In the genomic region with DNA sequence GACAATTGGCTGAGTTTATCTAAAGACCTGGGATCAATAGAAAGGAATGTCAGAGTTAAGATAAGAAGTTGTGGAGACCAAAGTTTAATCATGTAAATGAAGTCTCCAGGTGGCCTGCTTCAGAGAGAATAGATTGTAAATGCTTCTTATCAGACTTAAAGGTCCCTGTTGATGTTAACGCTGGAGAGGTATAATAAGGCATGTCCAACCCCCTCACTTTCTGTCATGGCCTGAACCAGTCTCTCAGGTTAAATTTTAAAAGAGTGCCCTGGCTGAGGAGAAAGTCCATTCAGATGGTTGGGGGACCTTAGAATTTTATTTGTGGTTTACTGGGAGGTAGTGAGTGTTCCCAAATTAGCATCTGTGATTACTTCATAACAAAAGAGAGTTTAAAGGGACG, we compare ENCODE assay signal across 20 cellular contexts.
DNase-seq lines count a peak whose midpoint lies in the region; ATAC-seq and TF ChIP-seq lines count a peak whose summit lies in the region.
"Had no signal": no experiment of that assay in that cellular context is flagged by ENCODE, and none has a peak within 500 bp of the region (broad histone marks: within the 10 kb centered on the region; RNA-seq: fewer than 3 reads in every experiment).

No MANE protein-coding gene starts in this region.

- H3K4me3 ChIP-seq in NT2/D1 (ENCODE audit: insufficient read length, low read depth), result no peak overlapping the region
- no peak overlapping the region for H3K4me3 ChIP-seq in left ventricle myocardium inferior
- H3K4me3 ChIP-seq: PC-9 had no signal

- ATAC-seq in left colon (peak; percentile 69), GM21737 (IDR thresholded peaks at IDR 0.05; ENCODE audit: unreplicated experiment) (no peak)
- ATAC-seq: HCT116 had no signal

- H3K9me3 ChIP-seq in NT2/D1 (ENCODE audit: insufficient read depth, low read length), result no peaks in the 10 kb centered on the region; the same call in 1 of the 2 replicates
- H3K9me3 ChIP-seq in left ventricle myocardium inferior (replicated peaks), result no peaks in the 10 kb centered on the region

- peaks cover 3% of the 10 kb centered on the region for H3K27me3 Mint-ChIP-seq in nephron (ENCODE audit: low read depth)

- H3K4me1 ChIP-seq in NT2/D1 (ENCODE audit: insufficient read depth, insufficient read length) (peaks cover 3% of the 10 kb centered on the region), left ventricle myocardium inferior (no peaks in the 10 kb centered on the region)

- DNase-seq in NT2/D1 (ENCODE audit: low read depth, low spot score), result peak; percentile 55
- no peak for DNase-seq in left colon
- DNase-seq in GDM1 (lab: John Stamatoyannopoulos, UW), result no peak
- no peak for DNase-seq in left ventricle myocardium inferior
- no peak for DNase-seq in occipital lobe (lab: John Stamatoyannopoulos, UW)
- DNase-seq: DMS 273 treated with DMSO at 0.1 percent for 48 hours, DND-41, GF-D8, NCI-H1417 treated with DMSO at 0.1 percent for 48 hours, NCI-H187 treated with DMSO at 0.1 percent for 48 hours, NCI-H226, NCI-H524, NCI-H82, PC-9, SIG-M5 had no signal

- no peak overlapping the region for H3K27ac ChIP-seq in left ventricle myocardium inferior (replicated peaks)
- H3K27ac ChIP-seq: KMS-11, PC-9, RWPE1 had no signal

- H3K27ac Mint-ChIP-seq in nephron, result peak overlapping the region; percentile 48 to 81 (median 75)

- no peaks in the 10 kb centered on the region for H3K27me3 ChIP-seq in NT2/D1 (ENCODE audit: insufficient read depth, insufficient read length)
- no peaks in the 10 kb centered on the region for H3K27me3 ChIP-seq in left ventricle myocardium inferior (ENCODE audit: low read depth)

- no peak overlapping the region for H3K4me3 Mint-ChIP-seq in nephron

- H3K4me1 Mint-ChIP-seq in nephron, result peaks cover 4% of the 10 kb centered on the region

- no peaks in the 10 kb centered on the region for H3K9me3 Mint-ChIP-seq in nephron

- intact Hi-C loops in left colon (cut with DNase I, micrococcal nuclease), result loop anchor here in 1 of 2 donors (10.0 kb wide), 1 partner anchor 51 kb away; no protein-coding TSS in a partner anchor
- intact Hi-C loops in left ventricle myocardium inferior (cut with micrococcal nuclease), result no loop called here

- no peak overlapping the region for H3K9ac ChIP-seq in NT2/D1 (ENCODE audit: insufficient read length, low read depth)
- H3K9ac ChIP-seq: KMS-11 had no signal

- no peaks in the 10 kb centered on the region for H3K36me3 ChIP-seq in NT2/D1 (ENCODE audit: insufficient read depth, insufficient read length, low read length)
- no peaks in the 10 kb centered on the region for H3K36me3 ChIP-seq in left ventricle myocardium inferior

- H3K36me3 Mint-ChIP-seq in nephron (ENCODE audit: low read depth), result no peaks in the 10 kb centered on the region

- TF ChIP-seq CTCF in nephron (IDR thresholded peaks at IDR 0.05; ENCODE audit: unreplicated experiment in 3 of 3) (no peak), left ventricle myocardium inferior (IDR thresholded peaks at IDR 0.05; ENCODE audit: borderline replicate concordance) (no peak)
